ENCODE assay signal across 8 cellular contexts in the genomic region with DNA sequence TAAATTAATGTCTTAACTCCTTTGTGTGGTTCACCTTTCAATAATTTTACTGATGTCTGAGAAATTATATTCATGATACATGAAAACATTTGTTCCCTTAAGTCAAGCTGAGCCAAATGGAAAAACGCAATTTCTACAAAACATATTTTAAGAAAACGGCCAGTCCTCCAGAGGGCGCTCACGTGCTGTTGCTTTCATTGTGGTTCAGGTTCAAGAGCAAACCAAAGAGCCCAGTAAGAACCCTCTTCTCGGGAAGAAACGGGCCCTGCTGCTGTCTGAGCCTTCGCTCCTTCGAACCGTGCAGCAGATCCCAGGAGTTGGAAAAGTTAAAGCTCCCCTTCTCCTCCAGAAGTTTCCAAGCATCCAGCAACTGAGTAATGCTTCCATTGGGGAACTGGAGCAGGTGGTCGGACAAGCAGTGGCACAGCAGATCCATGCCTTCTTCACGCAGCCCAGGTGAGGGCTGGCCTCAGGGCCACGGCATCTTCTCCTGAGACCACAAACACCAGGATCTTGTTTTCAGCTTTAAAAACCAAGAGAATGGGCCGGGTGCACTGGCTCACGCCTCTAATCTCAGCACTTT. TPM values are rescaled to one million over a fixed set of nuclear protein-coding genes. Genes with fewer than 3 reads are reported as not detected.
DNase-seq lines count a peak whose midpoint lies in the region; ATAC-seq and TF ChIP-seq lines count a peak whose summit lies in the region.

No MANE protein-coding gene starts in this region.

- no peaks in the 10 kb centered on the region for H3K27me3 ChIP-seq in H7 (ENCODE audit: control insufficient read depth, insufficient read depth, low read length)

- H3K4me3 ChIP-seq in H7 (ENCODE audit: insufficient read depth, low read depth, low read length), result no peak overlapping the region

- no peaks in the 10 kb centered on the region for H3K9me3 Mint-ChIP-seq in mesothelial cell of epicardium

- ATAC-seq in GM19035 (IDR thresholded peaks at IDR 0.05; ENCODE audit: unreplicated experiment), result no peak

- H3K27me3 Mint-ChIP-seq in mesothelial cell of epicardium (ENCODE audit: low read depth), result no peaks in the 10 kb centered on the region

- DNase-seq in AG20443 (ENCODE audit: low spot score), result peak; percentile 74
- peak; percentile 75 for DNase-seq in H7
- DNase-seq in NCI-H526 (lab: John Stamatoyannopoulos, UW), result peak; percentile 43 to 86
- DNase-seq in activated CD4-positive, alpha-beta T cell treated with anti-CD3 and anti-CD28 coated beads, Interleukin-2, amount 50 U/mL, for 4 hours, result peak; percentile 68 to 72
- DNase-seq in effector CD8-positive, alpha-beta T cell (lab: John Stamatoyannopoulos, UW), result peak; percentile 55
- DNase-seq in mesothelial cell of epicardium (ENCODE audit: low spot score in 2 of 2, unreplicated experiment in 2 of 2), result peak in 1 of 2 experiments; percentile 73
- peak; percentile 35 to 56 for DNase-seq in stimulated activated CD8-positive, alpha-beta memory T cell treated with anti-CD3 and anti-CD28 coated beads, Interleukin-4, amount 100 ng/mL, for 1 hour (ENCODE audit: low read depth in 2 of 2, low spot score in 1 of 2)

- H3K36me3 Mint-ChIP-seq in mesothelial cell of epicardium, result peaks cover 10% of the 10 kb centered on the region

- peak; percentile 78 for TF ChIP-seq CTCF in mesothelial cell of epicardium (IDR thresholded peaks at IDR 0.05; ENCODE audit: unreplicated experiment)

- peaks cover 4% of the 10 kb centered on the region; the same call in 1 of the 2 replicates for H3K36me3 ChIP-seq in H7 (replicated peaks; ENCODE audit: control insufficient read depth, insufficient read depth, low read length)

- no peak overlapping the region for H3K27ac Mint-ChIP-seq in mesothelial cell of epicardium

- H3K4me3 Mint-ChIP-seq in mesothelial cell of epicardium, result no peak overlapping the region

- peaks cover 8% of the 10 kb centered on the region for H3K4me1 Mint-ChIP-seq in mesothelial cell of epicardium

RNA-seq across cellular contexts. Expression of gene FAAP24, which starts 4.3 kb away (rescaled TPM):
- 3.3 and 11.7 TPM in 2 replicates for total RNA-seq in H7 (2014; rRNA removed; shearing (Covaris generic))
- total RNA-seq in mesothelial cell of epicardium, result 4.3 to 6.0 TPM (median 5.2 TPM) in 3 replicates

RNA-seq across cellular contexts. Expression of gene CEP89, which starts 4.6 kb away (rescaled TPM):
- total RNA-seq in H7 (2014; rRNA removed; shearing (Covaris generic)), result 15.7 and 18.6 TPM in 2 replicates
- 29.0 to 35.2 TPM (median 30.2 TPM) in 3 replicates for total RNA-seq in mesothelial cell of epicardium
